In genomic region chrX:5458300-5458699, GRCh38 we compare ENCODE assay signal across 15 cellular contexts.
DNase-seq lines count a peak whose midpoint lies in the region; FAIRE-seq and TF ChIP-seq lines count a peak whose summit lies in the region.
"Had no signal": no experiment of that assay in that cellular context is flagged by ENCODE, and none has a peak within 500 bp of the region (broad histone marks: within the 10 kb centered on the region; RNA-seq: fewer than 3 reads in every experiment).

No MANE protein-coding gene starts in this region.

- H3K4me1 Mint-ChIP-seq in nephron (no peaks in the 10 kb centered on the region), HFFc6 (ENCODE audit: low read depth) (no peaks in the 10 kb centered on the region)
- H3K4me1 Mint-ChIP-seq: stimulated activated naive CD8-positive, alpha-beta T cell treated with anti-CD3 and anti-CD28 coated beads, Interleukin-15, amount 100 ng/mL, for 72 hours had no signal

- H3K27me3 Mint-ChIP-seq in nephron (ENCODE audit: low read depth) (peaks cover 4% of the 10 kb centered on the region), HFFc6 (ENCODE audit: insufficient read depth) (no peaks in the 10 kb centered on the region)
- H3K27me3 Mint-ChIP-seq: stimulated activated naive CD8-positive, alpha-beta T cell treated with anti-CD3 and anti-CD28 coated beads, Interleukin-15, amount 100 ng/mL, for 72 hours had no signal

- FAIRE-seq in GM12891 (lab: Jason Lieb, UNC) = peak; percentile 66

- H3K27ac Mint-ChIP-seq in nephron (no peak overlapping the region), HFFc6 (no peak overlapping the region)
- H3K27ac Mint-ChIP-seq: stimulated activated naive CD8-positive, alpha-beta T cell treated with anti-CD3 and anti-CD28 coated beads, Interleukin-15, amount 100 ng/mL, for 72 hours had no signal

- no peaks in the 10 kb centered on the region for H3K36me3 Mint-ChIP-seq in nephron (ENCODE audit: low read depth)
- no peaks in the 10 kb centered on the region for H3K36me3 Mint-ChIP-seq in HFFc6 (ENCODE audit: low read depth)

- H3K9me3 Mint-ChIP-seq in nephron = peaks cover 3% of the 10 kb centered on the region
- peaks cover 22% of the 10 kb centered on the region for H3K9me3 Mint-ChIP-seq in HFFc6
- H3K9me3 Mint-ChIP-seq: stimulated activated naive CD8-positive, alpha-beta T cell treated with anti-CD3 and anti-CD28 coated beads, Interleukin-15, amount 100 ng/mL, for 72 hours had no signal

- TF ChIP-seq CTCF in nephron (IDR thresholded peaks at IDR 0.05; ENCODE audit: unreplicated experiment in 3 of 3) = peak; percentile 15 to 35 (median 32)
- TF ChIP-seq CTCF in HFFc6 (IDR thresholded peaks at IDR 0.05) = no peak

- H3K4me3 ChIP-seq in Jurkat, Clone E6-1 (ENCODE audit: low read length) = no peak overlapping the region
- H3K4me3 ChIP-seq: BLaER1 treated with 17β-estradiol and CSF1 and Interleukin-3, amounts not matched to agents 10 nM and 100 nM; vagina had no signal

- DNase-seq in GM12891 (ENCODE audit: insufficient read length, low spot score) (no peak), SW480 (ENCODE audit: low spot score) (peak; percentile 3), HFFc6 (no peak), HUDEP-2 (lab: John Stamatoyannopoulos, UW; ENCODE audit: unreplicated experiment in 76 of 76) (no peak)
- DNase-seq in Jurkat, Clone E6-1 (ENCODE audit: low read depth, low spot score) = peak; percentile 12
- no peak for DNase-seq in activated effector memory CD4-positive, alpha-beta T cell treated with anti-CD3 and anti-CD28 coated beads, Interleukin-2, amount 50 U/mL, for 16 hours
- DNase-seq: activated CD4-positive, CD25-positive, alpha-beta regulatory T cell; activated naive CD4-positive, alpha-beta T cell; left cardiac atrium; MV-4-11; stimulated activated CD4-positive, alpha-beta T cell treated with anti-CD3 and anti-CD28 coated beads, Interleukin-12 subunit alpha, Interleukin-12 subunit beta, amount 100 ng/mL, for 4 hours; stimulated activated naive CD8-positive, alpha-beta T cell treated with anti-CD3 and anti-CD28 coated beads, Interleukin-15, amount 100 ng/mL, for 72 hours had no signal

- no peak for TF ChIP-seq POLR2A in GM12891 (IDR thresholded peaks at IDR 0.05; ENCODE audit: low read depth, low read length)

- H3K4me3 Mint-ChIP-seq in nephron = no peak overlapping the region
- no peak overlapping the region for H3K4me3 Mint-ChIP-seq in HFFc6
- H3K4me3 Mint-ChIP-seq: stimulated activated naive CD8-positive, alpha-beta T cell treated with anti-CD3 and anti-CD28 coated beads, Interleukin-15, amount 100 ng/mL, for 72 hours had no signal

TF ChIP-seq in GM12891, 5 proteins besides CTCF, POLR2A, EP300 and RAD21:
- TF ChIP-seq PAX5 (IDR thresholded peaks at IDR 0.05; ENCODE audit: insufficient read depth, low read length, severe bottlenecking) (no peak), POU2F2 (IDR thresholded peaks at IDR 0.05; ENCODE audit: low read depth, low read length) (no peak), POLR2AphosphoS5 (IDR thresholded peaks at IDR 0.05; ENCODE audit: low read depth, low read length) (no peak), SPI1 (IDR thresholded peaks at IDR 0.05; ENCODE audit: low read depth, low read length) (no peak), TAF1 (IDR thresholded peaks at IDR 0.05; ENCODE audit: low read depth, low read length) (no peak)
TF ChIP-seq in GM12891: peak in this region for 0.

Comparison
In these comparisons a context has a peak if more than half of its experiments do, and no peak if none do; other contexts are left out.
1. DNase-seq: peak in Jurkat, Clone E6-1 (single experiment) and SW480 (single experiment); none in GM12891 (single experiment), activated effector memory CD4-positive, alpha-beta T cell treated with anti-CD3 and anti-CD28 coated beads, Interleukin-2, amount 50 U/mL, for 16 hours (single experiment), HFFc6 (single experiment) and HUDEP-2 (0 of 76).